22 cellular contexts compared by ENCODE assay signal in genomic region chr2:241739177-241739576, GRCh38. TPM values are rescaled to one million over a fixed set of nuclear protein-coding genes. Genes with fewer than 3 reads are reported as not detected.
DNase-seq lines count a peak whose midpoint lies in the region; ATAC-seq and TF ChIP-seq lines count a peak whose summit lies in the region.
"Had no signal": no experiment of that assay in that cellular context is flagged by ENCODE, and none has a peak within 500 bp of the region (broad histone marks: within the 10 kb centered on the region; RNA-seq: fewer than 3 reads in every experiment).

No MANE protein-coding gene starts in this region.

- peaks cover 8% of the 10 kb centered on the region for H3K79me1 ChIP-seq in trophoblast cell (ENCODE audit: low read length)

- H3K27me3 Mint-ChIP-seq in activated naive CD8-positive, alpha-beta T cell, result no peaks in the 10 kb centered on the region
- no peaks in the 10 kb centered on the region for H3K27me3 Mint-ChIP-seq in activated naive CD8-positive, alpha-beta T cell treated with anti-CD3 and anti-CD28 coated beads for 36 hours
- H3K27me3 Mint-ChIP-seq in endothelial cell (ENCODE audit: unreplicated experiment), result peaks cover 4% of the 10 kb centered on the region
- no peaks in the 10 kb centered on the region for H3K27me3 Mint-ChIP-seq in stimulated activated naive B cell treated with anti-CD40 and anti-IgM and Interleukin-4, amounts not matched to agents 10 μg/mL and 1 μg/mL and 100 μg/mL, for 72 hours

- H4K12ac ChIP-seq in trophoblast cell (ENCODE audit: low read depth, low read length), result no peak overlapping the region

- H3K27me3 ChIP-seq in trophoblast cell (ENCODE audit: insufficient read depth, low read length), result no peaks in the 10 kb centered on the region
- H3K27me3 ChIP-seq: Peyer's patch had no signal

- H3K4me3 Mint-ChIP-seq in activated naive CD8-positive, alpha-beta T cell, result peak overlapping the region; percentile 54
- H3K4me3 Mint-ChIP-seq in activated naive CD8-positive, alpha-beta T cell treated with anti-CD3 and anti-CD28 coated beads for 36 hours, result no peak overlapping the region
- H3K4me3 Mint-ChIP-seq in endothelial cell (ENCODE audit: unreplicated experiment), result peak overlapping the region; percentile 23
- H3K4me3 Mint-ChIP-seq in stimulated activated naive B cell treated with anti-CD40 and anti-IgM and Interleukin-4, amounts not matched to agents 10 μg/mL and 1 μg/mL and 100 μg/mL, for 72 hours, result no peak overlapping the region
- H3K4me3 Mint-ChIP-seq: HFFc6 had no signal

- TF ChIP-seq CTCF in RWPE1 (conservative IDR thresholded peaks at IDR 0.05; ENCODE audit: low read depth) (no peak), endothelial cell (IDR thresholded peaks at IDR 0.05; ENCODE audit: unreplicated experiment) (no peak)

- no peak overlapping the region for H2AFZ ChIP-seq in trophoblast cell (ENCODE audit: insufficient read depth, low read length, poor library complexity)

- H4K8ac ChIP-seq in trophoblast cell (ENCODE audit: low read depth, low read length), result no peak overlapping the region

- H3K4ac ChIP-seq in trophoblast cell (ENCODE audit: low read depth, low read length), result no peak overlapping the region

- H3K27ac Mint-ChIP-seq in activated naive CD8-positive, alpha-beta T cell, result no peak overlapping the region
- H3K27ac Mint-ChIP-seq in activated naive CD8-positive, alpha-beta T cell treated with anti-CD3 and anti-CD28 coated beads for 36 hours, result no peak overlapping the region
- H3K27ac Mint-ChIP-seq in endothelial cell (ENCODE audit: unreplicated experiment), result no peak overlapping the region
- H3K27ac Mint-ChIP-seq in stimulated activated naive B cell treated with anti-CD40 and anti-IgM and Interleukin-4, amounts not matched to agents 10 μg/mL and 1 μg/mL and 100 μg/mL, for 72 hours, result peak overlapping the region; percentile 94

- H2AK5ac ChIP-seq in trophoblast cell (ENCODE audit: low read length), result no peak overlapping the region

- peaks cover 8% of the 10 kb centered on the region for H3K79me2 ChIP-seq in trophoblast cell (ENCODE audit: control insufficient read depth, insufficient read depth, low read length, poor library complexity)

- no peaks in the 10 kb centered on the region for H3K9me3 Mint-ChIP-seq in activated naive CD8-positive, alpha-beta T cell (ENCODE audit: low read depth)
- no peaks in the 10 kb centered on the region for H3K9me3 Mint-ChIP-seq in activated naive CD8-positive, alpha-beta T cell treated with anti-CD3 and anti-CD28 coated beads for 36 hours
- H3K9me3 Mint-ChIP-seq in endothelial cell (ENCODE audit: unreplicated experiment), result no peaks in the 10 kb centered on the region
- H3K9me3 Mint-ChIP-seq in stimulated activated naive B cell treated with anti-CD40 and anti-IgM and Interleukin-4, amounts not matched to agents 10 μg/mL and 1 μg/mL and 100 μg/mL, for 72 hours, result no peaks in the 10 kb centered on the region
- H3K9me3 Mint-ChIP-seq: HFFc6 had no signal

- peaks cover 37% of the 10 kb centered on the region for H3K4me1 Mint-ChIP-seq in activated naive CD8-positive, alpha-beta T cell (ENCODE audit: low read depth)
- peaks cover 32% of the 10 kb centered on the region for H3K4me1 Mint-ChIP-seq in activated naive CD8-positive, alpha-beta T cell treated with anti-CD3 and anti-CD28 coated beads for 36 hours
- peaks cover 4% of the 10 kb centered on the region for H3K4me1 Mint-ChIP-seq in endothelial cell (ENCODE audit: unreplicated experiment)
- H3K4me1 Mint-ChIP-seq in stimulated activated naive B cell treated with anti-CD40 and anti-IgM and Interleukin-4, amounts not matched to agents 10 μg/mL and 1 μg/mL and 100 μg/mL, for 72 hours, result peaks cover 23 to 31% of the 10 kb centered on the region in 2 donors

- peaks cover 5% of the 10 kb centered on the region for H3K36me3 Mint-ChIP-seq in activated naive CD8-positive, alpha-beta T cell
- H3K36me3 Mint-ChIP-seq in activated naive CD8-positive, alpha-beta T cell treated with anti-CD3 and anti-CD28 coated beads for 36 hours, result peaks cover 28% of the 10 kb centered on the region
- H3K36me3 Mint-ChIP-seq in endothelial cell (ENCODE audit: low read depth, unreplicated experiment), result peaks cover 4% of the 10 kb centered on the region
- H3K36me3 Mint-ChIP-seq in stimulated activated naive B cell treated with anti-CD40 and anti-IgM and Interleukin-4, amounts not matched to agents 10 μg/mL and 1 μg/mL and 100 μg/mL, for 72 hours, result peaks cover 34 to 42% of the 10 kb centered on the region in 2 donors

- CTCF ChIA-PET in RWPE1 (lab: Yijun Ruan, JAX), result no interaction called here

- peaks cover 0 to under 1% of the 10 kb centered on the region in 2 experiments for H3K4me1 ChIP-seq in trophoblast cell (ENCODE audit: control insufficient read depth in 1 of 2, insufficient read depth in 2 of 2, low read length in 2 of 2)

- peak overlapping the region; percentile 96; the same call in 1 of the 2 replicates for H3K27ac ChIP-seq in RWPE1
- H3K27ac ChIP-seq in trophoblast cell (ENCODE audit: low read depth, low read length), result no peak overlapping the region
- H3K27ac ChIP-seq: KMS-11, Peyer's patch had no signal

- no peak overlapping the region for H3K9ac ChIP-seq in trophoblast cell (ENCODE audit: low read length)
- H3K9ac ChIP-seq: KMS-11 had no signal

- POLR2A ChIA-PET in RWPE1 (lab: Yijun Ruan, JAX; ENCODE audit: low non-redundant PET), result no interaction called here

- H3K14ac ChIP-seq in trophoblast cell (ENCODE audit: low read length), result no peak overlapping the region

- peaks cover 4% of the 10 kb centered on the region for H3K9me3 ChIP-seq in trophoblast cell (ENCODE audit: insufficient read depth, low read depth, low read length)
- H3K9me3 ChIP-seq: Peyer's patch had no signal

- WGBS in trophoblast cell (ENCODE audit: extremely low coverage, insufficient coverage, insufficient read length), result no CpG with 5 or more reads among the region's 15 CpGs

- H2BK12ac ChIP-seq in trophoblast cell (ENCODE audit: low read length), result no peak overlapping the region

- no peak for ATAC-seq in stimulated activated naive B cell treated with anti-CD40 and anti-IgM and Interleukin-4, amounts not matched to agents 10 μg/mL and 1 μg/mL and 100 μg/mL, for 72 hours (replicated peaks)
- ATAC-seq in GM18858 (IDR thresholded peaks at IDR 0.05; ENCODE audit: unreplicated experiment), result no peak

- H2BK5ac ChIP-seq in trophoblast cell (ENCODE audit: low read depth, low read length, poor library complexity), result no peak overlapping the region

- no peak overlapping the region for H3K4me2 ChIP-seq in trophoblast cell (ENCODE audit: low read length)
- H3K4me2 ChIP-seq: KMS-11 had no signal

- no peak for DNase-seq in activated naive CD8-positive, alpha-beta T cell treated with anti-CD3 and anti-CD28 coated beads for 36 hours
- DNase-seq in RWPE1 (ENCODE audit: low spot score) (no peak), endothelial cell (ENCODE audit: low spot score) (no peak), H4 (ENCODE audit: low spot score) (no peak), trophoblast cell (no peak)
- DNase-seq in stimulated activated naive B cell treated with anti-CD40 and anti-IgM and Interleukin-4, amounts not matched to agents 10 μg/mL and 1 μg/mL and 100 μg/mL, for 72 hours, result no peak
- DNase-seq: DMS79, H7, NCI-H1105, NCI-H146, NCI-H2081 treated with DMSO at 0.1 percent for 48 hours, NCI-H2171 treated with DMSO at 0.1 percent for 48 hours, NCI-H524 treated with DMSO at 0.1 percent for 48 hours, NCI-H82, Peyer's patch had no signal

- no peak overlapping the region for H3K4me3 ChIP-seq in trophoblast cell (ENCODE audit: low read depth, low read length)
- H3K4me3 ChIP-seq: Peyer's patch had no signal

- H2BK120ac ChIP-seq in trophoblast cell (ENCODE audit: insufficient read depth, low read length, poor library complexity), result no peak overlapping the region

- peaks cover 12 to 15% of the 10 kb centered on the region in 2 experiments for H3K36me3 ChIP-seq in trophoblast cell (ENCODE audit: control insufficient read depth in 1 of 2, insufficient read depth in 2 of 2, low read length in 2 of 2)

- H4K91ac ChIP-seq in trophoblast cell (ENCODE audit: low read depth, low read length), result no peak overlapping the region

- H3K18ac ChIP-seq in trophoblast cell (ENCODE audit: low read length), result no peak overlapping the region

- no peak overlapping the region for H3K23ac ChIP-seq in trophoblast cell (ENCODE audit: low read length)

RNA-seq across cellular contexts. Expression of gene D2HGDH, which starts 4.7 kb away (rescaled TPM):
- total RNA-seq in activated naive CD8-positive, alpha-beta T cell treated with anti-CD3 and anti-CD28 coated beads for 36 hours, result 10 to 100 TPM; 26.9 to 29.3 TPM
- total RNA-seq in endothelial cell (ENCODE audit: unreplicated experiment), result 11.4 TPM
- total RNA-seq in H4 (2014; rRNA removed; shearing (Covaris generic)), result 7.2 and 10.4 TPM in 2 replicates
- 4.0 and 4.2 TPM in 2 replicates for polyA plus RNA-seq in trophoblast cell (2013)

RNA-seq across cellular contexts. Expression of gene ING5, which starts 37.3 kb away (rescaled TPM):
- total RNA-seq in activated naive CD8-positive, alpha-beta T cell treated with anti-CD3 and anti-CD28 coated beads for 36 hours, result 10 to 100 TPM; 37.1 to 45.5 TPM
- 19.9 TPM for total RNA-seq in endothelial cell (ENCODE audit: unreplicated experiment)
- total RNA-seq in H4 (2014; rRNA removed; shearing (Covaris generic)), result 9.1 and 21.8 TPM in 2 replicates
- polyA plus RNA-seq in trophoblast cell (2013), result 12.8 and 13.8 TPM in 2 replicates

RNA-seq across cellular contexts. Expression of gene GAL3ST2, which starts 37.4 kb away (rescaled TPM):
- under 1 TPM in 1 of 2 experiments, not detected in 1; 0.31 TPM for total RNA-seq in activated naive CD8-positive, alpha-beta T cell treated with anti-CD3 and anti-CD28 coated beads for 36 hours
- total RNA-seq in endothelial cell (ENCODE audit: unreplicated experiment), result not detected
- total RNA-seq in H4 (2014; rRNA removed; shearing (Covaris generic)), result not detected in 2 replicates
- 0.19 and 0.24 TPM in 2 replicates for polyA plus RNA-seq in trophoblast cell (2013)
- total RNA-seq: A172, HT1080, SK-MEL-5 had no signal

RNA-seq across cellular contexts. Expression of gene DTYMK, which starts 52.6 kb away (rescaled TPM):
- total RNA-seq in activated naive CD8-positive, alpha-beta T cell treated with anti-CD3 and anti-CD28 coated beads for 36 hours, result 100 to 1,000 TPM; 116 to 121 TPM
- 42.3 TPM for total RNA-seq in endothelial cell (ENCODE audit: unreplicated experiment)
- total RNA-seq in H4 (2014; rRNA removed; shearing (Covaris generic)), result 87.5 and 96.1 TPM in 2 replicates
- 37.3 and 38.1 TPM in 2 replicates for polyA plus RNA-seq in trophoblast cell (2013)

Comparison
In these comparisons a context has a peak if more than half of its experiments do, and no peak if none do; other contexts are left out.
1. H3K4me3 Mint-ChIP-seq: peak in activated naive CD8-positive, alpha-beta T cell (single experiment) and endothelial cell (single experiment); none in activated naive CD8-positive, alpha-beta T cell treated with anti-CD3 and anti-CD28 coated beads for 36 hours (single experiment) and stimulated activated naive B cell treated with anti-CD40 and anti-IgM and Interleukin-4, amounts not matched to agents 10 μg/mL and 1 μg/mL and 100 μg/mL, for 72 hours (0 of 2).